Comparison of ENCODE assay signal across 26 cellular contexts in genomic region chr1:23251812-23252211, GRCh38. TPM values are rescaled to one million over a fixed set of nuclear protein-coding genes. Genes with fewer than 3 reads are reported as not detected.
DNase-seq lines count a peak whose midpoint lies in the region; ATAC-seq and TF ChIP-seq lines count a peak whose summit lies in the region.
"Had no signal": no experiment of that assay in that cellular context is flagged by ENCODE, and none has a peak within 500 bp of the region (broad histone marks: within the 10 kb centered on the region; RNA-seq: fewer than 3 reads in every experiment).

No MANE protein-coding gene starts in this region.

- H3K9me3 ChIP-seq in SK-N-SH (no peaks in the 10 kb centered on the region), neural progenitor cell (ENCODE audit: low read depth) (peaks cover 4% of the 10 kb centered on the region)
- H3K9me3 ChIP-seq: Peyer's patch, SJSA1 had no signal

- no peaks in the 10 kb centered on the region for H3K36me3 ChIP-seq in SK-N-SH (replicated peaks in 1 of 2; ENCODE audit: control insufficient read depth in 1 of 2, insufficient read depth in 2 of 2, low read length in 1 of 2)
- no peaks in the 10 kb centered on the region for H3K36me3 ChIP-seq in neural progenitor cell
- H3K36me3 ChIP-seq: Peyer's patch, SJSA1 had no signal

- no peak for TF ChIP-seq EP300 in SK-N-SH (IDR thresholded peaks at IDR 0.05; ENCODE audit: borderline replicate concordance in 1 of 2, low read depth in 1 of 2, low read length in 1 of 2)

- ATAC-seq in SK-N-SH treated with all-trans-retinoic acid at 6 μM for 48 hours (no peak), HG03378 (IDR thresholded peaks at IDR 0.05; ENCODE audit: unreplicated experiment) (no peak)
- no peak for ATAC-seq in naive thymus-derived CD8-positive, alpha-beta T cell
- ATAC-seq: HepG2 had no signal

- CTCF ChIA-PET in SK-N-SH (lab: Yijun Ruan, JAX) = interaction anchor here (1.0 to 1.8 kb wide), 3 partner anchors 22 to 67 kb away, joined by 4 to 9 read pairs (median 5); partner anchors contain the start of gene HTR1D

- H4K20me1 ChIP-seq in SK-N-SH (ENCODE audit: insufficient read depth) = no peaks in the 10 kb centered on the region
- H4K20me1 ChIP-seq in neural progenitor cell (ENCODE audit: low read depth) = no peaks in the 10 kb centered on the region

- H2AFZ ChIP-seq in SK-N-SH (ENCODE audit: low read depth) = no peak overlapping the region
- H2AFZ ChIP-seq in neural progenitor cell (replicated peaks) = no peak overlapping the region

- H3K27ac Mint-ChIP-seq in neural progenitor cell = no peak overlapping the region
- no peak overlapping the region for H3K27ac Mint-ChIP-seq in naive thymus-derived CD8-positive, alpha-beta T cell
- H3K27ac Mint-ChIP-seq: CD8-positive, alpha-beta memory T cell; HFFc6 had no signal

- H3K79me2 ChIP-seq in SK-N-SH (ENCODE audit: insufficient read depth) (no peaks in the 10 kb centered on the region), neural progenitor cell (ENCODE audit: low read depth) (no peaks in the 10 kb centered on the region)

- H3K9me2 ChIP-seq in SK-N-SH = no peaks in the 10 kb centered on the region

- H3K9ac ChIP-seq in SK-N-SH (no peak overlapping the region), neural progenitor cell (no peak overlapping the region)

- H3K4me1 ChIP-seq in SK-N-SH (ENCODE audit: control insufficient read depth in 1 of 2, insufficient read depth in 2 of 2, low read depth in 1 of 2, low read length in 1 of 2) = no peaks in the 10 kb centered on the region; a peak in 1 of 4 replicates
- H3K4me1 ChIP-seq in neural progenitor cell = no peaks in the 10 kb centered on the region
- H3K4me1 ChIP-seq: Peyer's patch, SJSA1 had no signal

- TF ChIP-seq CTCF in SK-N-SH (IDR thresholded peaks at IDR 0.05) (no peak), choroid plexus epithelial cell (conservative IDR thresholded peaks at IDR 0.05; ENCODE audit: low read depth, low read length) (no peak), coronary artery (IDR thresholded peaks at IDR 0.05) (no peak), neural progenitor cell (IDR thresholded peaks at IDR 0.05) (no peak)

- H3K36me3 Mint-ChIP-seq in neural progenitor cell = peaks cover 4% of the 10 kb centered on the region
- no peaks in the 10 kb centered on the region for H3K36me3 Mint-ChIP-seq in naive thymus-derived CD8-positive, alpha-beta T cell
- H3K36me3 Mint-ChIP-seq: CD8-positive, alpha-beta memory T cell had no signal

- H3K4me3 Mint-ChIP-seq in neural progenitor cell = no peak overlapping the region
- H3K4me3 Mint-ChIP-seq in naive thymus-derived CD8-positive, alpha-beta T cell = no peak overlapping the region
- H3K4me3 Mint-ChIP-seq: CD8-positive, alpha-beta memory T cell; HFFc6 had no signal

- H3K27ac ChIP-seq in SK-N-SH (ENCODE audit: low read depth in 2 of 2, low read length in 1 of 2) = no peak overlapping the region
- H3K27ac ChIP-seq in coronary artery = no peak overlapping the region
- no peak overlapping the region for H3K27ac ChIP-seq in neural progenitor cell
- H3K27ac ChIP-seq: 22Rv1, Peyer's patch, SJSA1 had no signal

- POLR2A ChIA-PET in SK-N-SH (lab: Yijun Ruan, JAX) = no interaction called here
- POLR2A ChIA-PET in naive thymus-derived CD8-positive, alpha-beta T cell (lab: Charles Lee) = no interaction called here

- DNase-seq in SK-N-SH (no peak), choroid plexus epithelial cell (ENCODE audit: low read depth) (peak; percentile 18), iris pigment epithelial cell (ENCODE audit: low read depth) (peak; percentile 27), coronary artery (ENCODE audit: low spot score) (no peak), neural progenitor cell (ENCODE audit: low spot score) (no peak)
- no peak for DNase-seq in naive thymus-derived CD8-positive, alpha-beta T cell
- DNase-seq: AML-193; C1 segment of cervical spinal cord; Calu3; CD8-positive, alpha-beta memory T cell; DMS153; GDM1; HFFc6; KG1; NCI-H1092 treated with DMSO at 0.1 percent for 48 hours; NCI-H146; NCI-H2029; NCI-H345; NCI-H524; Peyer's patch had no signal

- H3F3A ChIP-seq in SK-N-SH (replicated peaks; ENCODE audit: insufficient read depth) = no peaks in the 10 kb centered on the region
- H3F3A ChIP-seq in neural progenitor cell (ENCODE audit: low read depth) = peaks cover 16% of the 10 kb centered on the region

- 89% methylated on average over 1 of the region's 1 CpG for WGBS in SK-N-SH (ENCODE audit: low lambda C conversion rate)

- H3K4me2 ChIP-seq in SK-N-SH = no peak overlapping the region
- no peak overlapping the region for H3K4me2 ChIP-seq in neural progenitor cell

- H3K27me3 ChIP-seq in SK-N-SH (ENCODE audit: insufficient read depth) (no peaks in the 10 kb centered on the region), neural progenitor cell (no peaks in the 10 kb centered on the region)
- H3K27me3 ChIP-seq: Peyer's patch, SJSA1 had no signal

- H3K9me3 Mint-ChIP-seq in neural progenitor cell = peaks cover 8% of the 10 kb centered on the region
- peaks cover 0 to 2% (median 0%) of the 10 kb centered on the region in 9 donors for H3K9me3 Mint-ChIP-seq in naive thymus-derived CD8-positive, alpha-beta T cell
- H3K9me3 Mint-ChIP-seq: CD8-positive, alpha-beta memory T cell; HFFc6 had no signal

- peaks cover 12% of the 10 kb centered on the region for H3K4me1 Mint-ChIP-seq in neural progenitor cell
- no peaks in the 10 kb centered on the region for H3K4me1 Mint-ChIP-seq in naive thymus-derived CD8-positive, alpha-beta T cell
- H3K4me1 Mint-ChIP-seq: CD8-positive, alpha-beta memory T cell had no signal

- H3K4me3 ChIP-seq in SK-N-SH (ENCODE audit: low read depth in 2 of 2, low read length in 1 of 2) = no peak overlapping the region
- H3K4me3 ChIP-seq in choroid plexus epithelial cell (ENCODE audit: low read depth, low read length) = no peak overlapping the region
- no peak overlapping the region for H3K4me3 ChIP-seq in coronary artery
- H3K4me3 ChIP-seq in neural progenitor cell = no peak overlapping the region
- H3K4me3 ChIP-seq: Peyer's patch, SJSA1 had no signal

- TF ChIP-seq RAD21 in SK-N-SH (IDR thresholded peaks at IDR 0.05; ENCODE audit: low read length) = no peak

- H3K27me3 Mint-ChIP-seq in neural progenitor cell (ENCODE audit: insufficient read depth, low read depth) = peaks cover 9% of the 10 kb centered on the region
- peaks cover 0 to 9% (median 8%) of the 10 kb centered on the region in 5 donors for H3K27me3 Mint-ChIP-seq in naive thymus-derived CD8-positive, alpha-beta T cell

TF ChIP-seq in SK-N-SH treated with all-trans-retinoic acid at 6 μM for 48 hours, 23 proteins besides CTCF, POLR2A, EP300 and RAD21:
- TF ChIP-seq CSDC2 (CRISPR knock-in tag; IDR thresholded peaks at IDR 0.05) (no peak), ZNF8 (CRISPR knock-in tag; IDR thresholded peaks at IDR 0.05) (no peak), ZFP30 (CRISPR knock-in tag; IDR thresholded peaks at IDR 0.05) (no peak), ZFP3 (CRISPR knock-in tag; IDR thresholded peaks at IDR 0.05) (peak; percentile 90)

TF ChIP-seq in SK-N-SH, 30 proteins besides CTCF, POLR2A, EP300 and RAD21 (continues in another document):
- no peak for TF ChIP-seq RXRA (IDR thresholded peaks at IDR 0.05; ENCODE audit: borderline replicate concordance, low read depth)
- TF ChIP-seq USF2 (IDR thresholded peaks at IDR 0.05; ENCODE audit: borderline replicate concordance, low read depth, low read length) = no peak
- TF ChIP-seq NRF1 (IDR thresholded peaks at IDR 0.05; ENCODE audit: low read depth, low read length) = no peak
- TF ChIP-seq MXI1 (IDR thresholded peaks at IDR 0.05; ENCODE audit: low read depth, low read length) = no peak
- TF ChIP-seq REST (IDR thresholded peaks at IDR 0.05; ENCODE audit: low read depth, low read length) = no peak
- TF ChIP-seq TCF12 (IDR thresholded peaks at IDR 0.05) = no peak
- no peak for TF ChIP-seq MEF2A (IDR thresholded peaks at IDR 0.05; ENCODE audit: borderline replicate concordance, low read depth)
- TF ChIP-seq FOXM1 (IDR thresholded peaks at IDR 0.05; ENCODE audit: low read depth) = no peak
- no peak for TF ChIP-seq NFIC (IDR thresholded peaks at IDR 0.05; ENCODE audit: borderline replicate concordance)
- no peak for TF ChIP-seq JUND (IDR thresholded peaks at IDR 0.05)

RNA-seq across cellular contexts. Expression of gene HTR1D, which starts 34.5 kb away (rescaled TPM):
- polyA plus RNA-seq in SK-N-SH (2012; rRNA removed) = 0.29 and 0.39 TPM in 2 replicates
- 0.29 and 0.31 TPM in 2 replicates for polyA plus RNA-seq in SK-N-SH (2012; cell fraction: cytosol; rRNA removed)
- 0.27 and 0.36 TPM in 2 replicates for polyA plus RNA-seq in SK-N-SH (2012; cell fraction: nucleus; rRNA removed)
- 1.1 and 2.0 TPM in 2 replicates for total RNA-seq in neural progenitor cell (ENCODE audit: low replicate concordance)
- total RNA-seq in naive thymus-derived CD8-positive, alpha-beta T cell = not detected
- polyA plus RNA-seq in naive thymus-derived CD8-positive, alpha-beta T cell = not detected
- total RNA-seq: CD8-positive, alpha-beta memory T cell; OCI-LY7 had no signal
- polyA plus RNA-seq: CD8-positive, alpha-beta memory T cell had no signal

Comparison
In these comparisons a context has a peak if more than half of its experiments do, and no peak if none do; other contexts are left out.
1. DNase-seq: peak in choroid plexus epithelial cell (single experiment) and iris pigment epithelial cell (single experiment); none in SK-N-SH (single experiment), coronary artery (single experiment), neural progenitor cell (single experiment) and naive thymus-derived CD8-positive, alpha-beta T cell (0 of 10).